ENCODE assay signal across 8 cellular contexts in the genomic region with DNA sequence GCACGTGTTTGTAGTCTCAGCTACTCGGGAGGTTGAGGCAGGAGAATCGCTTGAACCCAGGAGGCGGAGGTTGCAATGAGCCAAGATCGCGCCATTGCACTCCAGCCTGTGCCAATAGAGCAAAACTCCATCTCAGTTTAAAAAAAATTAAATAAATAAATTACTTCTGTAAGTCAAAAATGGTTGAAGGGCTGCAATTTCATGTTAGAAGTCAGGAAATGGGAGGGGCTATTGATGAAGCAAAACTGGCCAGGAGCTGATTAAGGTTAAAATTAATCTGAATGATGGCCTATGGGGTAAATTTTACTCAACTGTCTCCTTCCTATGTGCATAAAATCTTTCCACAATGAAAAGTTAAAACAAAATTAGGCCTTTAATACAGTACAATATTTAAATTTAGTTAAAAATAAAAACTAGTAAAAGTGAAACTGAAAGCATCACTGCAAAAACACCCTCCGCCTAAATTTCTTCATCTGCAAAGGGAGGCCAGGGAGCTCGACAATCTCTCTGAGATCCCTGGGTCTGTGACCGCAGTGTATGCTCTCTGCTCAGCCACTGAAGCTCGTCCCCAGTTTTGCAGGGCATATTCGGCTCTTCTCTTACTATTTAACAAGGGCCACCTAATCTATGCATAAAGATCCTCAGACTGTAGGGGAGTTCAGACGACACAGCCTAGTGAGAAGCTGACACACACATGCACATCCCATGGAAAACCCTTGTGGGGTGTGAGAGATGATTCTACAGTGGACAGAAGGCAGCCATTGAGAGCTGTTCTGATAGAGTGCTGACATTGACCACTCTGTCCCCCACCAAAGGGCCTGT. TPM values are rescaled to one million over a fixed set of nuclear protein-coding genes. Genes with fewer than 3 reads are reported as not detected.
DNase-seq lines count a peak whose midpoint lies in the region; ATAC-seq lines count a peak whose summit lies in the region.

No MANE protein-coding gene starts in this region.

- no peaks in the 10 kb centered on the region for H3K27me3 ChIP-seq in right cardiac atrium (ENCODE audit: control insufficient read depth, insufficient read depth)

- peak overlapping the region; percentile 43 for H3K4me3 ChIP-seq in right cardiac atrium (ENCODE audit: low read length)

- H3K27ac Mint-ChIP-seq in stimulated activated naive CD8-positive, alpha-beta T cell treated with anti-CD3 and anti-CD28 coated beads, Interleukin-15, amount 100 ng/mL, for 72 hours: peak overlapping the region; percentile 68 to 88

- 63% methylated on average over 12 of the region's 12 CpGs for WGBS in right cardiac atrium

- H3K9me3 Mint-ChIP-seq in stimulated activated naive CD8-positive, alpha-beta T cell treated with anti-CD3 and anti-CD28 coated beads, Interleukin-15, amount 100 ng/mL, for 72 hours: no peaks in the 10 kb centered on the region

- peak overlapping the region; percentile 95 for H3K27ac ChIP-seq in KOPT-K1 (ENCODE audit: low read depth, low read length, poor library complexity, severe bottlenecking)
- peak overlapping the region; percentile 86 for H3K27ac ChIP-seq in right cardiac atrium (ENCODE audit: low read length)

- peak overlapping the region; percentile 72 to 76 for H3K4me3 Mint-ChIP-seq in stimulated activated naive CD8-positive, alpha-beta T cell treated with anti-CD3 and anti-CD28 coated beads, Interleukin-15, amount 100 ng/mL, for 72 hours

- H3K27me3 Mint-ChIP-seq in stimulated activated naive CD8-positive, alpha-beta T cell treated with anti-CD3 and anti-CD28 coated beads, Interleukin-15, amount 100 ng/mL, for 72 hours: no peaks in the 10 kb centered on the region

- H3K4me1 Mint-ChIP-seq in stimulated activated naive CD8-positive, alpha-beta T cell treated with anti-CD3 and anti-CD28 coated beads, Interleukin-15, amount 100 ng/mL, for 72 hours: peaks cover 81% of the 10 kb centered on the region

- H3K36me3 ChIP-seq in KOPT-K1 (ENCODE audit: insufficient read depth, low read length): peaks cover 26% of the 10 kb centered on the region

- ATAC-seq in GM21381 (IDR thresholded peaks at IDR 0.05; ENCODE audit: unreplicated experiment) (peak; percentile 48), right cardiac atrium (peak; percentile 57 to 58)
- peak; percentile 74 for ATAC-seq in stimulated activated naive CD8-positive, alpha-beta T cell treated with anti-CD3 and anti-CD28 coated beads, Interleukin-15, amount 100 ng/mL, for 72 hours

- DNase-seq in AG20443 (ENCODE audit: low spot score) (peak; percentile 65), activated T-cell treated with anti-CD3 and anti-CD28 coated beads for 48 hours (ENCODE audit: low read depth) (peak; percentile 32), right cardiac atrium (no peak), NCI-H82 (lab: John Stamatoyannopoulos, UW) (no peak), NCI-H1694 (lab: John Stamatoyannopoulos, UW) (no peak)
- DNase-seq in stimulated activated naive CD8-positive, alpha-beta T cell treated with anti-CD3 and anti-CD28 coated beads, Interleukin-15, amount 100 ng/mL, for 72 hours: peak; percentile 48 to 68

- no peaks in the 10 kb centered on the region for H3K9me3 ChIP-seq in KOPT-K1 (ENCODE audit: insufficient read depth, low read length, poor library complexity, severe bottlenecking)
- H3K9me3 ChIP-seq in right cardiac atrium (ENCODE audit: control insufficient read depth, low read length): no peaks in the 10 kb centered on the region

- intact Hi-C loops in right cardiac atrium (cut with DNase I): loop anchor here in 2 of 4 donors (5.0 to 10.0 kb wide), 2 partner anchors 48 to 55 kb away; partner anchors contain the start of gene IRF2 (in 1 of the 2)

- peaks cover 22% of the 10 kb centered on the region for H3K4me1 ChIP-seq in right cardiac atrium (ENCODE audit: control insufficient read depth, insufficient read depth, low read length)

RNA-seq across cellular contexts. Expression of gene IRF2, which starts 57.2 kb away (rescaled TPM):
- 10 to 100 TPM; 19.6 to 39.3 (median 28.4) TPM for total RNA-seq in right cardiac atrium
- polyA plus RNA-seq in right cardiac atrium: 16.8 TPM

Comparison
In these comparisons a context has a peak if more than half of its experiments do, and no peak if none do; other contexts are left out.
1. DNase-seq: peak in AG20443 (single experiment), activated T-cell treated with anti-CD3 and anti-CD28 coated beads for 48 hours (single experiment) and stimulated activated naive CD8-positive, alpha-beta T cell treated with anti-CD3 and anti-CD28 coated beads, Interleukin-15, amount 100 ng/mL, for 72 hours (2 of 2); none in right cardiac atrium (0 of 3), NCI-H82 (single experiment) and NCI-H1694 (single experiment).
2. Peak in every context shown above with its lines, with median percentiles within 50 percentile points of each other: ATAC-seq.